1 cellular context compared by ENCODE assay signal in the genomic region with DNA sequence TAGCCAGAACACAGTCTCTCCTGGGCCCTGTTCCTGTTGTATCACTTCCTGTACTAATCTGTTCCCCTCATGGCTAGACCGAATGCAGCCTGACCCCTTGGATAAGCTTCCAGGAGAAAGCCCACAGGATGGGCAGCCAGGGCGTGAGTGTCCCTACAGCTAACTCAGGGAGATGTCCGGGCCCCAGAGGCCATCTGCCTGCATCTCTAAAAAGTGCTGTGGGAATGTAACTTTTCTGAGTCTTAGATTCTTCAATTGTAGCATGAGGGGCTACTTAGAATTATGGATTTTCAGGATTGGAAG.
TF ChIP-seq lines count a peak whose summit lies in the region.

No MANE protein-coding gene starts in this region.

TF ChIP-seq in HCT116, 20 proteins besides CTCF, POLR2A, EP300 and RAD21 (continued from another document):
- TF ChIP-seq, protein P1, sequence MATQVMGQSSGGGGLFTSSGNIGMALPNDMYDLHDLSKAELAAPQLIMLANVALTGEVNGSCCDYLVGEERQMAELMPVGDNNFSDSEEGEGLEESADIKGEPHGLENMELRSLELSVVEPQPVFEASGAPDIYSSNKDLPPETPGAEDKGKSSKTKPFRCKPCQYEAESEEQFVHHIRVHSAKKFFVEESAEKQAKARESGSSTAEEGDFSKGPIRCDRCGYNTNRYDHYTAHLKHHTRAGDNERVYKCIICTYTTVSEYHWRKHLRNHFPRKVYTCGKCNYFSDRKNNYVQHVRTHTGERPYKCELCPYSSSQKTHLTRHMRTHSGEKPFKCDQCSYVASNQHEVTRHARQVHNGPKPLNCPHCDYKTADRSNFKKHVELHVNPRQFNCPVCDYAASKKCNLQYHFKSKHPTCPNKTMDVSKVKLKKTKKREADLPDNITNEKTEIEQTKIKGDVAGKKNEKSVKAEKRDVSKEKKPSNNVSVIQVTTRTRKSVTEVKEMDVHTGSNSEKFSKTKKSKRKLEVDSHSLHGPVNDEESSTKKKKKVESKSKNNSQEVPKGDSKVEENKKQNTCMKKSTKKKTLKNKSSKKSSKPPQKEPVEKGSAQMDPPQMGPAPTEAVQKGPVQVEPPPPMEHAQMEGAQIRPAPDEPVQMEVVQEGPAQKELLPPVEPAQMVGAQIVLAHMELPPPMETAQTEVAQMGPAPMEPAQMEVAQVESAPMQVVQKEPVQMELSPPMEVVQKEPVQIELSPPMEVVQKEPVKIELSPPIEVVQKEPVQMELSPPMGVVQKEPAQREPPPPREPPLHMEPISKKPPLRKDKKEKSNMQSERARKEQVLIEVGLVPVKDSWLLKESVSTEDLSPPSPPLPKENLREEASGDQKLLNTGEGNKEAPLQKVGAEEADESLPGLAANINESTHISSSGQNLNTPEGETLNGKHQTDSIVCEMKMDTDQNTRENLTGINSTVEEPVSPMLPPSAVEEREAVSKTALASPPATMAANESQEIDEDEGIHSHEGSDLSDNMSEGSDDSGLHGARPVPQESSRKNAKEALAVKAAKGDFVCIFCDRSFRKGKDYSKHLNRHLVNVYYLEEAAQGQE (IDR thresholded peaks at IDR 0.05; ENCODE audit: low read depth), result no peak
- TF ChIP-seq SP1 (IDR thresholded peaks at IDR 0.05; ENCODE audit: low read depth) (no peak), ELF1 (IDR thresholded peaks at IDR 0.05; ENCODE audit: borderline replicate concordance, low read depth) (no peak)
